In genomic region chr5:56986631-56986957, GRCh38 we compare ENCODE assay signal across 14 cellular contexts. TPM values are rescaled to one million over a fixed set of nuclear protein-coding genes. Genes with fewer than 3 reads are reported as not detected.
DNase-seq lines count a peak whose midpoint lies in the region; ATAC-seq and TF ChIP-seq lines count a peak whose summit lies in the region.
"Had no signal": no experiment of that assay in that cellular context is flagged by ENCODE, and none has a peak within 500 bp of the region (broad histone marks: within the 10 kb centered on the region; RNA-seq: fewer than 3 reads in every experiment).

No MANE protein-coding gene starts in this region.

- H3K4me1 ChIP-seq in mammary epithelial cell (ENCODE audit: insufficient read depth, low read length): peaks cover 3% of the 10 kb centered on the region
- H3K4me1 ChIP-seq: colonic mucosa had no signal

- CTCF ChIA-PET in mammary epithelial cell (lab: Charles Lee; ENCODE audit: low non-redundant PET): no interaction called here
- CTCF ChIA-PET in RWPE1 (lab: Yijun Ruan, JAX): interaction anchor here (0.7 kb wide), 1 partner anchor 848 kb away, joined by 11 read pairs; no protein-coding TSS in a partner anchor

- no peaks in the 10 kb centered on the region for H4K20me1 ChIP-seq in mammary epithelial cell (ENCODE audit: insufficient read depth, low read length)

- no TSS peak for BruUV-seq in mammary epithelial cell (replicated peaks; lab: Mats Ljungman, UMichigan)

- WGBS in mammary epithelial cell (ENCODE audit: low coverage, missing lambda C conversion rate): 90% methylated on average over 1 of the region's 1 CpG

- no peak overlapping the region for H2AFZ ChIP-seq in mammary epithelial cell (ENCODE audit: low read depth, low read length)

- H3K27me3 ChIP-seq in mammary epithelial cell (ENCODE audit: insufficient read depth, low read length): peaks cover 3% of the 10 kb centered on the region
- H3K27me3 ChIP-seq: colonic mucosa had no signal

- H3K9ac ChIP-seq in mammary epithelial cell (ENCODE audit: insufficient read depth, low read length): no peak overlapping the region

- peak; percentile 42 for ATAC-seq in GM21515 (IDR thresholded peaks at IDR 0.05; ENCODE audit: unreplicated experiment)
- ATAC-seq in HG03432 (IDR thresholded peaks at IDR 0.05; ENCODE audit: unreplicated experiment): peak; percentile 39
- ATAC-seq in GM19455 (IDR thresholded peaks at IDR 0.05; ENCODE audit: unreplicated experiment): no peak
- ATAC-seq: activated CD4-positive, alpha-beta T cell treated with anti-CD3 and anti-CD28 coated beads for 36 hours; HCT116; SK-N-SH treated with all-trans-retinoic acid at 6 μM for 48 hours had no signal

- intact Hi-C loops in mammary epithelial cell (cut with micrococcal nuclease): no loop called here

- no peaks in the 10 kb centered on the region for H3K79me2 ChIP-seq in mammary epithelial cell (ENCODE audit: insufficient read depth, low read length)

- no peak overlapping the region for H3K4me2 ChIP-seq in mammary epithelial cell (ENCODE audit: insufficient read depth, low read depth, low read length)

- H3K27ac ChIP-seq in mammary epithelial cell (ENCODE audit: insufficient read depth, low read depth, low read length) (no peak overlapping the region), RWPE1 (no peak overlapping the region)
- H3K27ac ChIP-seq: colonic mucosa had no signal

- no peak overlapping the region for H3K4me3 ChIP-seq in mammary epithelial cell (replicated peaks in 1 of 3; ENCODE audit: insufficient read depth in 1 of 3, low read depth in 2 of 3, low read length in 3 of 3)
- H3K4me3 ChIP-seq: colonic mucosa, lung had no signal

- peak; percentile 47 for DNase-seq in ELR (ENCODE audit: low read depth)
- DNase-seq in mammary epithelial cell: peak; percentile 5
- DNase-seq in RWPE1 (ENCODE audit: low spot score): no peak
- DNase-seq in activated CD4-positive, alpha-beta T cell treated with anti-CD3 and anti-CD28 coated beads, Interleukin-2, amount 50 U/mL, for 1 hour: no peak
- no peak for DNase-seq in DMS153 (lab: John Stamatoyannopoulos, UW)
- DNase-seq: activated CD4-positive, alpha-beta T cell treated with anti-CD3 and anti-CD28 coated beads for 36 hours; activated gamma-delta T cell; colonic mucosa had no signal

- POLR2A ChIA-PET in RWPE1 (lab: Yijun Ruan, JAX; ENCODE audit: low non-redundant PET): no interaction called here

- TF ChIP-seq CTCF in mammary epithelial cell (conservative IDR thresholded peaks at IDR 0.05 in 1 of 2, IDR thresholded peaks at IDR 0.05 in 1 of 2; ENCODE audit: extremely low read depth in 1 of 2, insufficient read depth in 1 of 2, low read depth in 1 of 2, low read length in 2 of 2): peak in 1 of 2 donors; percentile 2
- no peak for TF ChIP-seq CTCF in RWPE1 (conservative IDR thresholded peaks at IDR 0.05; ENCODE audit: low read depth)

- no peaks in the 10 kb centered on the region for H3K36me3 ChIP-seq in mammary epithelial cell (ENCODE audit: insufficient read depth, low read length)
- H3K36me3 ChIP-seq: colonic mucosa had no signal

- in situ Hi-C loops in mammary epithelial cell (cut with MboI; ENCODE audit: low sequenced_read_pairs in 2 of 2): no loop called here

- dilution Hi-C loops in mammary epithelial cell (cut with HindIII; ENCODE audit: low sequenced_read_pairs): no loop called here

- H3K9me3 ChIP-seq in mammary epithelial cell (replicated peaks; ENCODE audit: insufficient read depth, low read length): no peaks in the 10 kb centered on the region
- H3K9me3 ChIP-seq: colonic mucosa had no signal

RNA-seq across cellular contexts. Expression of gene MIER3, which starts 34.7 kb away (rescaled TPM):
- total RNA-seq in mammary epithelial cell: 10 to 100 TPM; 17.6 to 18.7 TPM
- polyA plus RNA-seq in mammary epithelial cell: 4.6 TPM
- polyA minus RNA-seq in mammary epithelial cell: 3.7 TPM

Comparison
In these comparisons a context has a peak if more than half of its experiments do, and no peak if none do; other contexts are left out.
1. DNase-seq: peak in ELR (single experiment) and mammary epithelial cell (single experiment); none in RWPE1 (single experiment), activated CD4-positive, alpha-beta T cell treated with anti-CD3 and anti-CD28 coated beads, Interleukin-2, amount 50 U/mL, for 1 hour (single experiment) and DMS153 (single experiment).